19 cellular contexts compared by ENCODE assay signal in genomic region chr5:115939059-115939458, GRCh38. TPM values are rescaled to one million over a fixed set of nuclear protein-coding genes. Genes with fewer than 3 reads are reported as not detected.
"Had no signal": no experiment of that assay in that cellular context is flagged by ENCODE, and none has a peak within 500 bp of the region (broad histone marks: within the 10 kb centered on the region; RNA-seq: fewer than 3 reads in every experiment).

No MANE protein-coding gene starts in this region.

- H3K27ac ChIP-seq: heart left ventricle, psoas muscle, right lobe of liver, spleen, transverse colon had no signal

- H3K9me3 ChIP-seq: psoas muscle, right lobe of liver, transverse colon had no signal

- H3K27me3 ChIP-seq: heart left ventricle, right lobe of liver, spleen, transverse colon had no signal

- H3K4me1 ChIP-seq: heart left ventricle, psoas muscle, right lobe of liver, spleen, transverse colon had no signal

- DNase-seq: activated CD4-positive, alpha-beta memory T cell treated with anti-CD3 and anti-CD28 coated beads for 36 hours; activated gamma-delta T cell; activated naive CD8-positive, alpha-beta T cell treated with anti-CD3 and anti-CD28 coated beads, Interleukin-2, amount 10 ng/mL, durations not matched to agents 7 days and 5 days; activated T-cell treated with anti-CD3 and anti-CD28 coated beads, Interleukin-2, amount 50 U/mL, for 4 hours; aorta; heart left ventricle; kidney; left ventricle myocardium superior; midbrain; naive B cell; psoas muscle; right lobe of liver; spleen; stimulated activated CD4-positive, alpha-beta T cell treated with anti-CD3 and anti-CD28 coated beads, Interleukin-1b, Interleukin-23, amount 100 ng/mL, for 48 hours; stimulated activated naive B cell treated with anti-CD40 and anti-IgM and Interleukin-4, amounts not matched to agents 10 μg/mL and 1 μg/mL and 100 μg/mL, for 72 hours; substantia nigra; SW 1271; transverse colon had no signal

- H3K4me3 ChIP-seq: heart left ventricle, psoas muscle, right lobe of liver, spleen, transverse colon had no signal

- ATAC-seq: activated T-cell treated with anti-CD3 and anti-CD28 coated beads, Interleukin-2, amount 50 U/mL, for 4 hours; esophagus mucosa; heart left ventricle; left ventricle myocardium superior; psoas muscle; right lobe of liver; stimulated activated naive B cell treated with anti-CD40 and anti-IgM and Interleukin-4, amounts not matched to agents 10 μg/mL and 1 μg/mL and 100 μg/mL, for 72 hours had no signal

- H3K36me3 ChIP-seq: heart left ventricle, right lobe of liver, spleen, transverse colon had no signal

RNA-seq across cellular contexts. Expression of gene LVRN, which starts 23.2 kb away (rescaled TPM):
- total RNA-seq: activated naive CD8-positive, alpha-beta T cell treated with anti-CD3 and anti-CD28 coated beads, Interleukin-2, amount 10 ng/mL, durations not matched to agents 7 days and 5 days; activated T-cell treated with anti-CD3 and anti-CD28 coated beads, Interleukin-2, amount 50 U/mL, for 4 hours; kidney had no signal
